11 cellular contexts compared by ENCODE assay signal in the genomic region with DNA sequence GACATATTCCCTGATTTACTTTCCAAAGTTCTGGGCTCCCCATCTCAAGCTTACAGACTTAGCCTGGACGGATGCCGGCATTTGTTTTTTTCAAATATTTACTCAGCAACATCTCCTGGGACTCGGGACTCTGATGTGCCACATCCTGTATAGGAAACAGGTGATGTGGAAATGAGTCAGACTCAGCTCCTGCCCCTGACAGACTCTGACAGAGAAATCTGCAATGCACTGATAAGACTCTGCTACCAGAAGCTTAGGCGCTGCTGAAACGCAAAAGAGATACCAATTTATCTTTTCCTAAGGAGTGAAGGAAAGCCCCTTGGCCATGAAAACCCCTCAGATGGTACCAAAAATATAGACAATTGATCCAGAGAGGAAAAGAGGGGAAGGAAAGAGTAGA. TPM values are rescaled to one million over a fixed set of nuclear protein-coding genes. Genes with fewer than 3 reads are reported as not detected.
DNase-seq lines count a peak whose midpoint lies in the region; ATAC-seq lines count a peak whose summit lies in the region.
"Had no signal": no experiment of that assay in that cellular context is flagged by ENCODE, and none has a peak within 500 bp of the region (broad histone marks: within the 10 kb centered on the region; RNA-seq: fewer than 3 reads in every experiment).

No MANE protein-coding gene starts in this region.

- H3K27ac Mint-ChIP-seq in activated naive CD4-positive, alpha-beta T cell treated with anti-CD3 and anti-CD28 coated beads, Interleukin-2, amount 50 U/mL, for 72 hours: peak overlapping the region; percentile 58 to 73

- peaks cover 4 to 10% of the 10 kb centered on the region in 2 donors for H3K9me3 Mint-ChIP-seq in activated naive CD4-positive, alpha-beta T cell treated with anti-CD3 and anti-CD28 coated beads, Interleukin-2, amount 50 U/mL, for 72 hours

- DNase-seq in DMS153 (lab: John Stamatoyannopoulos, UW) (peak; percentile 92), M059J (ENCODE audit: low read depth) (peak; percentile 47), NCI-H146 (lab: John Stamatoyannopoulos, UW) (no peak)
- DNase-seq in activated naive CD4-positive, alpha-beta T cell treated with anti-CD3 and anti-CD28 coated beads, Interleukin-2, amount 50 U/mL, for 72 hours (ENCODE audit: low spot score in 2 of 2): peak in 1 of 2 donors; percentile 46
- DNase-seq: foreskin fibroblast, naive B cell, NCI-H524 had no signal

- no peaks in the 10 kb centered on the region for H3K36me3 Mint-ChIP-seq in activated naive CD4-positive, alpha-beta T cell treated with anti-CD3 and anti-CD28 coated beads, Interleukin-2, amount 50 U/mL, for 72 hours
- H3K36me3 Mint-ChIP-seq: naive B cell had no signal

- ATAC-seq in GM18870 (IDR thresholded peaks at IDR 0.05; ENCODE audit: unreplicated experiment) (peak; percentile 44), GM21515 (IDR thresholded peaks at IDR 0.05; ENCODE audit: unreplicated experiment) (no peak), GM18519 (IDR thresholded peaks at IDR 0.05; ENCODE audit: low FRiP score, unreplicated experiment) (no peak), GM19463 (IDR thresholded peaks at IDR 0.05; ENCODE audit: unreplicated experiment) (no peak)
- ATAC-seq in activated naive CD4-positive, alpha-beta T cell treated with anti-CD3 and anti-CD28 coated beads, Interleukin-2, amount 50 U/mL, for 72 hours: peak; percentile 70 to 80

RNA-seq across cellular contexts. Expression of a gene that starts 16.2 kb away (rescaled TPM):
- total RNA-seq in M059J (2014; rRNA removed; shearing (Covaris generic)): not detected in 2 replicates
- total RNA-seq in activated naive CD4-positive, alpha-beta T cell treated with anti-CD3 and anti-CD28 coated beads, Interleukin-2, amount 50 U/mL, for 72 hours: 1 to 10 TPM; 1.7 to 8.4 TPM

RNA-seq across cellular contexts. Expression of a gene that starts 45.7 kb away (rescaled TPM):
- 0.25 TPM in 1 of 2 replicates, not detected in the other for total RNA-seq in M059J (2014; rRNA removed; shearing (Covaris generic))
- not detected for total RNA-seq in activated naive CD4-positive, alpha-beta T cell treated with anti-CD3 and anti-CD28 coated beads, Interleukin-2, amount 50 U/mL, for 72 hours

RNA-seq across cellular contexts. Expression of a gene that starts 54.7 kb away (rescaled TPM):
- not detected in 2 replicates for total RNA-seq in M059J (2014; rRNA removed; shearing (Covaris generic))
- total RNA-seq in activated naive CD4-positive, alpha-beta T cell treated with anti-CD3 and anti-CD28 coated beads, Interleukin-2, amount 50 U/mL, for 72 hours: not detected

RNA-seq across cellular contexts. Expression of a gene that starts 55.3 kb away (rescaled TPM):
- total RNA-seq in M059J (2014; rRNA removed; shearing (Covaris generic)): 1.2 and 2.0 TPM in 2 replicates
- 1 to 10 TPM; 2.5 to 5.8 TPM for total RNA-seq in activated naive CD4-positive, alpha-beta T cell treated with anti-CD3 and anti-CD28 coated beads, Interleukin-2, amount 50 U/mL, for 72 hours

Comparison
In these comparisons a context has a peak if more than half of its experiments do, and no peak if none do; other contexts are left out.
1. ATAC-seq: peak in GM18870 (single experiment) and activated naive CD4-positive, alpha-beta T cell treated with anti-CD3 and anti-CD28 coated beads, Interleukin-2, amount 50 U/mL, for 72 hours (2 of 2); none in GM21515 (single experiment), GM18519 (single experiment) and GM19463 (single experiment).